In the genomic region with DNA sequence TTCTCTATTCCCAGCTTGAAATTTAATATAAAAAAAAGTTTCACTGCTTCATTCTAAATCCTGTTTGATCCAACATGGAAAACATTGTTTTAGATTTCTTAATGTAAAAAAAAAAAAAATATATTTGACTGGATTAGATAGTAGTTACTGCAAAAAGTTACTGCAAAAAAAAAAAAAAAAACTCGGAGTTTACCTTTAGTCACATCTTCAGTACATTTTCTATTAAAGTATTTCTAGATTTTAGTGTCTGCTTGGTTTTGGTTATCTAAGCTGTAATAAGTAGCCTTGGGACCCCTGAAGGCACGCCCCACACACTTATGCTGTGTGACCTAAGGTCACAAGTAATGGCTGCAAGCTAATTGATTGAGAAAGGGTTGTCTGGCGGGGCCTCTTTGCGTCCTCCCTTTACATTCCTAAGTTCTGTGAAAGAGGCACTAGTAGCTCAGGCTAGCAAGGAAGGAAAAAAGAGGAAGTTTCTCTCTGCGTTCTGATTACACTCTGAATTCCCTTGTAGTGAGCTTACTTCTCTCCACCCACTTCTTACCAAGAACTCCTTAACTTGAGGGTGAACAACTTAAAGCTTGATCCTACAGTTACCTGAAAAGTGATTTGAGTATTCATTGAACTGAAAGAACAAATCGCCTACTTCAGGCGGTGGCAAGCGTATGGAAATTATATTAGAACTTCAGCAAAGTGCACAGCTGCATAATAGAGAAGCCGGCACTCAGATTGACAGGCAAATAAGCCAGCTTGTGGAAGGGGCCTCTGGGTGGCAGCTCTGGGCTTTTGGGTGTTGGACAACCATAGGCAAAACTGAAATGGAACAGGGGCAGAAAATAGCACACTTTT, we compare ENCODE assay signal across 8 cellular contexts.
DNase-seq lines count a peak whose midpoint lies in the region; ATAC-seq and TF ChIP-seq lines count a peak whose summit lies in the region.

No MANE protein-coding gene starts in this region.

- H3K4me1 ChIP-seq in SJCRH30 (no peaks in the 10 kb centered on the region; the same call in 1 of the 2 replicates), esophagus muscularis mucosa (no peaks in the 10 kb centered on the region), mucosa of stomach (ENCODE audit: control insufficient read depth, insufficient read depth, low read length) (no peaks in the 10 kb centered on the region), aorta (ENCODE audit: control insufficient read depth in 1 of 2, insufficient read depth in 2 of 2, low read length in 2 of 2) (no peaks in the 10 kb centered on the region)

- H3K27ac ChIP-seq in SJCRH30 (peak overlapping the region; percentile 93), esophagus muscularis mucosa (replicated peaks in 1 of 4) (peak overlapping the region; percentile 62 to 74 (median 66)), aorta (ENCODE audit: low read depth in 1 of 2, low read length in 2 of 2) (peak overlapping the region; percentile 9 to 73)

- H3K36me3 ChIP-seq in SJCRH30 (no peaks in the 10 kb centered on the region), esophagus muscularis mucosa (no peaks in the 10 kb centered on the region), mucosa of stomach (ENCODE audit: control insufficient read depth, insufficient read depth, low read length) (no peaks in the 10 kb centered on the region), aorta (ENCODE audit: control insufficient read depth in 1 of 2, insufficient read depth in 2 of 2, low read length in 1 of 2) (no peaks in the 10 kb centered on the region)

- H3K9me3 ChIP-seq in SJCRH30 (replicated peaks) (no peaks in the 10 kb centered on the region), esophagus muscularis mucosa (peaks cover 0 to 3% (median under 1%) of the 10 kb centered on the region in 4 donors), mucosa of stomach (ENCODE audit: control insufficient read depth, low read length) (no peaks in the 10 kb centered on the region), aorta (ENCODE audit: control insufficient read depth, low read length) (peaks cover 2% of the 10 kb centered on the region)

- intact Hi-C loops in esophagus muscularis mucosa (cut with DNase I) (loop anchor here (10.0 kb wide), 1 partner anchor 121 kb away; no protein-coding TSS in a partner anchor), aorta (cut with DNase I) (loop anchor here in 1 of 2 donors (10.0 kb wide), 1 partner anchor 131 kb away; no protein-coding TSS in a partner anchor)

- H3K4me3 ChIP-seq in SJCRH30 (peak overlapping the region; percentile 67), esophagus muscularis mucosa (peak overlapping the region; percentile 30 to 57 (median 44)), mucosa of stomach (ENCODE audit: low read length) (no peak overlapping the region), aorta (ENCODE audit: low read length in 2 of 2) (peak overlapping the region; percentile 47 to 77)

- H3K27me3 ChIP-seq in SJCRH30 (no peaks in the 10 kb centered on the region), esophagus muscularis mucosa (no peaks in the 10 kb centered on the region), mucosa of stomach (ENCODE audit: control insufficient read depth, insufficient read depth, low read length) (no peaks in the 10 kb centered on the region), aorta (ENCODE audit: control insufficient read depth in 1 of 2, insufficient read depth in 2 of 2, low read length in 1 of 2) (no peaks in the 10 kb centered on the region)

- ATAC-seq in HG02885 (IDR thresholded peaks at IDR 0.05; ENCODE audit: poor library complexity, unreplicated experiment) (peak; percentile 56), aorta (ENCODE audit: low FRiP score) (peak; percentile 88), HG02588 (IDR thresholded peaks at IDR 0.05; ENCODE audit: unreplicated experiment) (no peak), GM19452 (IDR thresholded peaks at IDR 0.05; ENCODE audit: unreplicated experiment) (no peak)

- H3K9ac ChIP-seq in mucosa of stomach (ENCODE audit: low read length), result peak overlapping the region; percentile 23

- DNase-seq in SJCRH30 (peak; percentile 91 to 94), esophagus muscularis mucosa (ENCODE audit: extremely low spot score) (no peak), aorta (peak in 1 of 2 donors; percentile 71)

- 24% methylated on average over 9 of the region's 9 CpGs for WGBS in esophagus muscularis mucosa
- WGBS in aorta, 2 donors, result 15 to 17% methylated on average over 9 of the region's 9 CpGs

- no peak for TF ChIP-seq EP300 in esophagus muscularis mucosa (IDR thresholded peaks at IDR 0.05)

- TF ChIP-seq CTCF in GM12873 (IDR thresholded peaks at IDR 0.05; ENCODE audit: insufficient read depth, low read depth, low read length, missing control alignments) (peak; percentile 30), esophagus muscularis mucosa (IDR thresholded peaks at IDR 0.05) (peak in 1 of 3 experiments; percentile 11)

- no peak for TF ChIP-seq POLR2A in esophagus muscularis mucosa (IDR thresholded peaks at IDR 0.05; ENCODE audit: low read depth)

Comparison
In these comparisons a context has a peak if more than half of its experiments do, and no peak if none do; other contexts are left out.
1. ATAC-seq: peak in HG02885 (single experiment) and aorta (single experiment); none in HG02588 (single experiment) and GM19452 (single experiment).
2. H3K27ac ChIP-seq: peak in every context shown above with its lines; median percentile 93 in SJCRH30; 66 in esophagus muscularis mucosa; 41 in aorta.